In genomic region chr1:29391362-29391880, GRCh38 we compare ENCODE assay signal across 27 cellular contexts.
"Had no signal": no experiment of that assay in that cellular context is flagged by ENCODE, and none has a peak within 500 bp of the region (broad histone marks: within the 10 kb centered on the region; RNA-seq: fewer than 3 reads in every experiment).

No MANE protein-coding gene starts in this region.

- H3K27ac ChIP-seq: dorsolateral prefrontal cortex, sigmoid colon, thyroid gland, upper lobe of left lung, vagina had no signal

- H3K9me3 ChIP-seq: sigmoid colon, thyroid gland, upper lobe of left lung, vagina had no signal

- H3K36me3 ChIP-seq: sigmoid colon, thyroid gland, upper lobe of left lung, vagina had no signal

- H3K27me3 ChIP-seq: thyroid gland, upper lobe of left lung, vagina had no signal

- H3K4me3 ChIP-seq: dorsolateral prefrontal cortex, sigmoid colon, thyroid gland, upper lobe of left lung, vagina had no signal

- H3K4me1 ChIP-seq: sigmoid colon, thyroid gland, vagina had no signal

- ATAC-seq: effector memory CD8-positive, alpha-beta T cell; esophagus mucosa; left colon; naive thymus-derived CD8-positive, alpha-beta T cell; stimulated activated memory B cell treated with anti-CD40 and anti-IgM and Interleukin-4, amounts not matched to agents 10 μg/mL and 1 μg/mL and 100 μg/mL, for 72 hours; stimulated activated naive CD8-positive, alpha-beta T cell treated with anti-CD3 and anti-CD28 coated beads, Interleukin-15, amount 100 ng/mL, for 72 hours; WTC11 had no signal

- DNase-seq: activated CD4-positive, alpha-beta memory T cell treated with anti-CD3 and anti-CD28 coated beads, Interleukin-2, amount 10 ng/mL, durations not matched to agents 7 days and 5 days; activated CD4-positive, alpha-beta T cell treated with anti-CD3 and anti-CD28 coated beads for 1 hour; activated CD4-positive, alpha-beta T cell treated with anti-CD3 and anti-CD28 coated beads, Interleukin-2, amount 10 ng/mL, durations not matched to agents 7 days and 5 days; activated effector memory CD4-positive, alpha-beta T cell treated with Interleukin-2 at 50 U/mL for 16 hours; activated naive CD4-positive, alpha-beta T cell treated with Interleukin-2 at 50 U/mL for 16 hours; anterior cingulate cortex; effector memory CD8-positive, alpha-beta T cell; foreskin fibroblast; hippocampal formation; kidney; left colon; naive thymus-derived CD8-positive, alpha-beta T cell; sigmoid colon; small intestine; stimulated activated CD4-positive, alpha-beta T cell treated with anti-CD3 and anti-CD28 coated beads, Interleukin-4, amount 100 ng/mL, for 24 hours; stimulated activated naive CD8-positive, alpha-beta T cell treated with anti-CD3 and anti-CD28 coated beads, Interleukin-15, amount 100 ng/mL, for 72 hours; substantia nigra; T-helper 2 cell; thyroid gland; upper lobe of left lung had no signal

- FAIRE-seq: colon, endothelial cell of umbilical vein, kidney, small intestine had no signal
